In the genomic region with DNA sequence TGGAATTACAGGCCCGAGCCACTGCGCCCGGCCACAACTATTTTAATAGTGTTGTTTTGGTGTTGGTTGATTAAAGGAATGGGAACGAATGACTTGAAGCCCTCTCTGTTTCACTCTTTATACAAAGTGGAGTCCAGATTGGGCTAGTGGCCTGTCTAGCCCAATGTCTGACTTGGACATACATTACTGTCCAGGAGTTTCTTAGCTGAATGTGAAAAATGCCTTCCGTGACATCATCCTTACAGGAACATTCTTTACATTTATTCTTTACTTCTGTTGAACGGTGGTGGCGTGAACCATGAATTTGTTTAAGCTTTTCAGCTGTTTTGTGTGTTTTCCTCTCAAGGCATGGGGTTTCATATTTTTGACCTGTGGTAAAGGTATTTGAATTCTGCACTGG, we compare ENCODE assay signal across 1 cellular context.
TF ChIP-seq lines count a peak whose summit lies in the region.

No MANE protein-coding gene starts in this region.

TF ChIP-seq in IMR-90, 13 proteins besides CTCF, POLR2A, EP300 and RAD21 (continued from another document):
- TF ChIP-seq CHD1 (IDR thresholded peaks at IDR 0.05; ENCODE audit: low read depth, low read length) (no peak), MAZ (IDR thresholded peaks at IDR 0.05; ENCODE audit: borderline replicate concordance, low read depth, low read length) (no peak), MAFK (IDR thresholded peaks at IDR 0.05; ENCODE audit: low read depth, low read length) (no peak), NFE2L2 (IDR thresholded peaks at IDR 0.05; ENCODE audit: low read depth, low read length) (no peak), FOS (IDR thresholded peaks at IDR 0.05; ENCODE audit: low read depth, low read length) (no peak)
- TF ChIP-seq, protein P1, sequence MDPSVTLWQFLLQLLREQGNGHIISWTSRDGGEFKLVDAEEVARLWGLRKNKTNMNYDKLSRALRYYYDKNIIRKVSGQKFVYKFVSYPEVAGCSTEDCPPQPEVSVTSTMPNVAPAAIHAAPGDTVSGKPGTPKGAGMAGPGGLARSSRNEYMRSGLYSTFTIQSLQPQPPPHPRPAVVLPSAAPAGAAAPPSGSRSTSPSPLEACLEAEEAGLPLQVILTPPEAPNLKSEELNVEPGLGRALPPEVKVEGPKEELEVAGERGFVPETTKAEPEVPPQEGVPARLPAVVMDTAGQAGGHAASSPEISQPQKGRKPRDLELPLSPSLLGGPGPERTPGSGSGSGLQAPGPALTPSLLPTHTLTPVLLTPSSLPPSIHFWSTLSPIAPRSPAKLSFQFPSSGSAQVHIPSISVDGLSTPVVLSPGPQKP (IDR thresholded peaks at IDR 0.05; ENCODE audit: borderline replicate concordance, low read depth, low read length), result no peak
